ENCODE assay signal across 23 cellular contexts in the genomic region with DNA sequence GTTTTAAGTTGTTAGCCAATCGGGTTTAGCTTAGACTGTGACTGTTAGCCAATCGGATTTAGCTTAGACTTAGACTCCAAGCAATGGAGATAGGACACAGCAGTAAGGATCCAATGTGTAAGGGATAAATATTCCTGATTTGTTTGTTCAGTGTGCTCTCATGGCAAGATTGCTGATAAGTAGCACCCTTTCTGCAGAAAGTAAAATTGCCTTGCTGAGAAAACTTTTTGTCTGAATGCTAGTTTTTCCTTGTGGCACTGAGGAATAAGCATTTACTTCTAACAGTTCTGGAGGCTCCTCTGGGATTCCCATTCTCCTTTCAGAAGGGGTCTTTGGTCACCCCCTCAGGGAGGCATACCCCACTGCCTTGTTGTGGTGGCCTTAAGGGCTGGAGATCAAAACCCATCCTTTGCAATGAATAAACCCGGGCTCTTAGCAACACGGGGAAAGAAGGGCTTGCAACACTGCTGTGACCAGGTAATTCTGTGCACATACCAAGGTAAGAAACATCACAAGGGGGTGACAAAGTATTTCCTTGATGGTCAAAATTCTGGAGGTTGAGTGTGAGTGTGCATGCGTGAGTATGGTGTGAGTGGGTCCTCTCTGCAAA.
"Had no signal": no experiment of that assay in that cellular context is flagged by ENCODE, and none has a peak within 500 bp of the region (broad histone marks: within the 10 kb centered on the region; RNA-seq: fewer than 3 reads in every experiment).

No MANE protein-coding gene starts in this region.

- H3K4me1 ChIP-seq: colonic mucosa had no signal

- H3K27ac Mint-ChIP-seq: activated naive CD4-positive, alpha-beta T cell treated with anti-CD3 and anti-CD28 coated beads, Interleukin-2, amount 50 U/mL, for 72 hours; activated naive CD8-positive, alpha-beta T cell treated with anti-CD3 and anti-CD28 coated beads, Interleukin-2, amount 50 U/mL, for 24 hours; T-helper 17 cell; WTC11 had no signal

- H3K27me3 Mint-ChIP-seq: T-helper 17 cell had no signal

- H3K4me3 Mint-ChIP-seq: activated naive CD8-positive, alpha-beta T cell treated with anti-CD3 and anti-CD28 coated beads, Interleukin-2, amount 50 U/mL, for 24 hours; activated T-cell treated with anti-CD3 and anti-CD28 coated beads, Interleukin-2, amount 50 U/mL, for 4 hours; T-helper 17 cell; WTC11 had no signal

- H3K36me3 ChIP-seq: brain microvascular endothelial cell, cardiac muscle cell, colonic mucosa had no signal

- ATAC-seq: activated naive CD4-positive, alpha-beta T cell treated with anti-CD3 and anti-CD28 coated beads, Interleukin-2, amount 50 U/mL, for 72 hours; activated naive CD8-positive, alpha-beta T cell treated with anti-CD3 and anti-CD28 coated beads, Interleukin-2, amount 50 U/mL, for 24 hours; activated T-cell treated with anti-CD3 and anti-CD28 coated beads, Interleukin-2, amount 50 U/mL, for 4 hours; PC-3; T-helper 17 cell; WTC11 had no signal

- H3K27me3 ChIP-seq: cardiac muscle cell, colonic mucosa had no signal

- DNase-seq: activated CD4-positive, alpha-beta T cell treated with anti-CD3 and anti-CD28 coated beads for 48 hours; activated CD4-positive, alpha-beta T cell treated with anti-CD3 and anti-CD28 coated beads, Interleukin-2, amount 50 U/mL, for 4 hours; activated CD4-positive, CD25-positive, alpha-beta regulatory T cell treated with anti-CD3 and anti-CD28 coated beads, Interleukin-2, amount 50 U/mL, for 72 hours; activated CD8-positive, alpha-beta memory T cell treated with anti-CD3 and anti-CD28 coated beads for 24 hours; activated effector memory CD4-positive, alpha-beta T cell treated with anti-CD3 and anti-CD28 coated beads, Interleukin-2, amount 50 U/mL, for 16 hours; activated naive CD4-positive, alpha-beta T cell treated with Interleukin-2 at 50 U/mL for 16 hours; activated naive CD8-positive, alpha-beta T cell treated with anti-CD3 and anti-CD28 coated beads, Interleukin-2, amount 50 U/mL, for 24 hours; activated T-cell treated with anti-CD3 and anti-CD28 coated beads, Interleukin-2, amount 50 U/mL, for 4 hours; amygdala; brain microvascular endothelial cell; colonic mucosa; NCI-H1092; NCI-H1417; NCI-H1930; NCI-H446; NCI-H524; PC-3; SIG-M5; T-helper 17 cell; T-helper 9 cell had no signal

- H3K4me3 ChIP-seq: cardiac muscle cell, colonic mucosa had no signal

- H3K27ac ChIP-seq: brain microvascular endothelial cell, cardiac muscle cell, colonic mucosa had no signal

- H3K4me1 Mint-ChIP-seq: activated naive CD8-positive, alpha-beta T cell treated with anti-CD3 and anti-CD28 coated beads, Interleukin-2, amount 50 U/mL, for 24 hours; T-helper 17 cell had no signal
